In the genomic region with DNA sequence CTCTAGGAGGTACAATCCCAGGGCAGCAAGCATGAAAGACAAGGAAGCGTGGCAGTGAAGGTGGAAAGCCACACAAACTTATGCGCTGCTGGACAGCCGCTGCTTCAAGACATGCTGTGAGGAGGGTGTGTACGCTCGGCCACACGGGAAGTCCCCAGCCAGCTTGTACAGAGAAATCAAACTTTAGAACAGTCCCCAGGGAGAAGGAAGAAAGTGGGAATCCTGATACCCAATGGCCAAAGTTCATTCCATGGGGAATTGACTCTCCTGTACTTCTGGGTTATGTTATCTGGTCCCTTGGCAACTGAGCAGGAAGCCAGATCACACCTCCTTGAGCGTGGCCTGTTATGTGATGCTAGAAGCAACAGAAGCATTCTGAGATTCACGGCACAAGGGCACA, we compare ENCODE assay signal across 26 cellular contexts.
"Had no signal": no experiment of that assay in that cellular context is flagged by ENCODE, and none has a peak within 500 bp of the region (broad histone marks: within the 10 kb centered on the region; RNA-seq: fewer than 3 reads in every experiment).

No MANE protein-coding gene starts in this region.

- FAIRE-seq: pancreas had no signal

- ATAC-seq: esophagus mucosa; gastrocnemius medialis; heart right ventricle; left lung; natural killer cell; pancreas; sciatic nerve; stimulated activated effector memory CD8-positive, alpha-beta T cell treated with anti-CD3 and anti-CD28 coated beads, Interleukin-12 subunit alpha, Interleukin-12 subunit beta, amount 100 ng/mL, for 72 hours had no signal

- H3K27me3 ChIP-seq: colonic mucosa, gastrocnemius medialis, neutrophil, pancreas, thyroid gland, vagina had no signal

- H3K27ac ChIP-seq: colonic mucosa, epithelial cell of prostate, gastrocnemius medialis, heart right ventricle, left lung, neutrophil, pancreas, stomach, thyroid gland, vagina had no signal

- H3K36me3 ChIP-seq: colonic mucosa, gastrocnemius medialis, heart right ventricle, left lung, neutrophil, pancreas, stomach, thyroid gland, vagina had no signal

- H3K9me3 ChIP-seq: colonic mucosa, gastrocnemius medialis, heart right ventricle, left lung, neutrophil, pancreas, stomach, thyroid gland, vagina had no signal

- DNase-seq: colonic mucosa; effector CD8-positive, alpha-beta T cell; endodermal cell; foreskin fibroblast; gastrocnemius medialis; heart right ventricle; hypothalamus; immature natural killer cell; islet precursor cell; left lung; mesenchymal stem cell; midbrain; natural killer cell; pancreas; stimulated activated CD4-positive, alpha-beta T cell treated with anti-CD3 and anti-CD28 coated beads, Interleukin-2, amount 100 ng/mL, for 24 hours; stimulated activated CD4-positive, alpha-beta T cell treated with anti-CD3 and anti-CD28 coated beads, Interleukin-4, amount 100 ng/mL, for 24 hours; stimulated activated naive CD4-positive, alpha-beta T cell treated with Interleukin-2 at 50 U/mL for 16 hours; stomach; thyroid gland; trophoblast cell had no signal

- H3K4me3 ChIP-seq: colonic mucosa, gastrocnemius medialis, heart right ventricle, left lung, pancreas, stomach, thyroid gland, vagina had no signal

- H3K4me1 ChIP-seq: colonic mucosa, gastrocnemius medialis, heart right ventricle, left lung, pancreas, stomach, thyroid gland, vagina had no signal
